8 cellular contexts compared by ENCODE assay signal in genomic region chr15:63503739-63504246, GRCh38. TPM values are rescaled to one million over a fixed set of nuclear protein-coding genes. Genes with fewer than 3 reads are reported as not detected.
DNase-seq lines count a peak whose midpoint lies in the region; ATAC-seq and TF ChIP-seq lines count a peak whose summit lies in the region.

No MANE protein-coding gene starts in this region.

- H2AFZ ChIP-seq in DND-41 (ENCODE audit: low read depth, low read length) = peak overlapping the region; percentile 69

- TF ChIP-seq POLR2A in lower leg skin (IDR thresholded peaks at IDR 0.05) = no peak

- H3K4me3 ChIP-seq in DND-41 (ENCODE audit: low read depth in 1 of 2, low read length in 2 of 2) (peak overlapping the region; percentile 19 to 62; a peak in 3 of 4 replicates), choroid plexus epithelial cell (ENCODE audit: low read depth, low read length) (peak overlapping the region; percentile 92), lower leg skin (ENCODE audit: low read depth, poor library complexity, severe bottlenecking) (peak overlapping the region; percentile 33)

- intact Hi-C loops in lower leg skin (cut with DNase I; ENCODE audit: low total_unique reads) = no loop called here

- peak overlapping the region; percentile 12; the same call in 1 of the 2 replicates for H3K27ac ChIP-seq in DND-41 (ENCODE audit: low read length)

- peak; percentile 48 for ATAC-seq in DND-41 (ENCODE audit: insufficient read depth, low read depth)
- peak; percentile 17 for ATAC-seq in GM21576 (IDR thresholded peaks at IDR 0.05; ENCODE audit: unreplicated experiment)

- H3K4me1 ChIP-seq in DND-41 (ENCODE audit: insufficient read depth, low read length) = peaks cover 30% of the 10 kb centered on the region

- no peak for TF ChIP-seq CTCF in DND-41 (IDR thresholded peaks at IDR 0.05; ENCODE audit: borderline replicate concordance, extremely low read depth, low read length, poor library complexity, severe bottlenecking)
- TF ChIP-seq CTCF in choroid plexus epithelial cell (conservative IDR thresholded peaks at IDR 0.05; ENCODE audit: low read depth, low read length) = no peak
- TF ChIP-seq CTCF in lower leg skin (IDR thresholded peaks at IDR 0.05) = no peak

- no peaks in the 10 kb centered on the region for H3K9me3 ChIP-seq in DND-41 (ENCODE audit: insufficient read depth, low read length, severe bottlenecking)

- WGBS in lower leg skin, 2 donors = 1 to 3% methylated on average over 19 to 28 of the region's 28 CpGs

- DNase-seq in DND-41 (peak; percentile 50), KBM-7 (peak; percentile 85), choroid plexus epithelial cell (ENCODE audit: low read depth) (peak; percentile 79), lower leg skin (ENCODE audit: low spot score in 2 of 2) (peak in 1 of 2 donors; percentile 93), COR-L47 (lab: John Stamatoyannopoulos, UW) (no peak)
- peak; percentile 61 to 74 (median 68) for DNase-seq in activated CD4-positive, CD25-positive, alpha-beta regulatory T cell (lab: John Stamatoyannopoulos, UW)
- DNase-seq in stimulated activated CD4-positive, alpha-beta T cell treated with anti-CD3 and anti-CD28 coated beads, TNF-alpha, amount 100 ng/mL, for 48 hours (ENCODE audit: low read depth in 3 of 3) = peak; percentile 66 to 86 (median 80)

- H4K20me1 ChIP-seq in DND-41 (ENCODE audit: insufficient read depth, low read length) = peaks cover 24% of the 10 kb centered on the region; the same call in 1 of the 2 replicates

- in situ Hi-C loops in KBM-7 (cut with MboI; ENCODE audit: low pct_unique_long_range_greater_than_20kb, low sequenced_read_pairs) = no loop called here

- H3K36me3 ChIP-seq in DND-41 (ENCODE audit: insufficient read depth, low read length) = no peaks in the 10 kb centered on the region

- H3K9ac ChIP-seq in DND-41 (ENCODE audit: low read depth, low read length) = peak overlapping the region; percentile 50

- H3K27me3 ChIP-seq in DND-41 (ENCODE audit: insufficient read depth, low read length, poor library complexity) = no peaks in the 10 kb centered on the region

- H3K4me2 ChIP-seq in DND-41 (ENCODE audit: insufficient read depth, low read length) = peak overlapping the region; percentile 90

- H3K79me2 ChIP-seq in DND-41 (ENCODE audit: insufficient read depth, low read length) = peaks cover 42% of the 10 kb centered on the region

RNA-seq across cellular contexts. Expression of gene USP3, which starts 0.6 kb away (rescaled TPM):
- 10 to 100 TPM; 43.9 to 66.5 (median 55.0) TPM for total RNA-seq in lower leg skin

Comparison
In these comparisons a context has a peak if more than half of its experiments do, and no peak if none do; other contexts are left out.
1. H3K4me3 ChIP-seq: peak in every context shown above with its lines; median percentile 92 in choroid plexus epithelial cell; 40 in DND-41; 33 in lower leg skin.